In genomic region chr7:115851291-115851690, GRCh38 we compare ENCODE assay signal across 7 cellular contexts.
A peak's percentile ranks its signal among the peaks of the same experiment; 100 is the strongest.
DNase-seq lines count a peak whose midpoint lies in the region; ATAC-seq and TF ChIP-seq lines count a peak whose summit lies in the region.

No MANE protein-coding gene starts in this region.

- TF ChIP-seq CTCF in WERI-Rb-1 (IDR thresholded peaks at IDR 0.05; ENCODE audit: low read depth, low read length): no peak

- ATAC-seq in GM19351 (IDR thresholded peaks at IDR 0.05; ENCODE audit: unreplicated experiment) (peak; percentile 52), GM18870 (IDR thresholded peaks at IDR 0.05; ENCODE audit: unreplicated experiment) (no peak), HG03571 (IDR thresholded peaks at IDR 0.05; ENCODE audit: unreplicated experiment) (no peak)

- DNase-seq in NCI-H1694 treated with DMSO at 0.1 percent for 48 hours (lab: John Stamatoyannopoulos, UW) (peak; percentile 76), WERI-Rb-1 (peak; percentile 13), lung microvascular endothelial cell (ENCODE audit: low read depth in 2 of 2) (peak; percentile 54 to 71), GDM1 (lab: John Stamatoyannopoulos, UW) (no peak)

- H3K36me3 ChIP-seq in WERI-Rb-1: no peaks in the 10 kb centered on the region

- no peaks in the 10 kb centered on the region for H3K27me3 ChIP-seq in WERI-Rb-1 (ENCODE audit: insufficient read depth, low read depth, severe bottlenecking)

- H3K9me3 ChIP-seq in WERI-Rb-1 (ENCODE audit: severe bottlenecking): no peaks in the 10 kb centered on the region

- H3K4me3 ChIP-seq in WERI-Rb-1 (ENCODE audit: low read depth, low read length): no peak overlapping the region

- H3K27ac ChIP-seq in WERI-Rb-1: no peak overlapping the region
